Comparison of ENCODE assay signal across 1 cellular context in genomic region chr19:17215125-17215971, GRCh38.
TF ChIP-seq lines count a peak whose summit lies in the region.

TSS of gene USE1 (plus strand) at chr19:17215357. CDS start at chr19:17215406, 49 bp downstream.

TF ChIP-seq in GM23338, 12 proteins besides CTCF, POLR2A, EP300 and RAD21 (continued from another document):
- no peak for TF ChIP-seq ZNF462 (CRISPR knock-in tag; IDR thresholded peaks at IDR 0.05)
TF ChIP-seq in GM23338: peak in this region for 4.
